34 cellular contexts compared by ENCODE assay signal in genomic region chr16:2702871-2703745, GRCh38. TPM values are rescaled to one million over a fixed set of nuclear protein-coding genes. Genes with fewer than 3 reads are reported as not detected.
DNase-seq lines count a peak whose midpoint lies in the region; ATAC-seq and TF ChIP-seq lines count a peak whose summit lies in the region.
"Had no signal": no experiment of that assay in that cellular context is flagged by ENCODE, and none has a peak within 500 bp of the region (broad histone marks: within the 10 kb centered on the region; RNA-seq: fewer than 3 reads in every experiment).

No MANE protein-coding gene starts in this region.

- DNase-seq in Right ventricle myocardium inferior (ENCODE audit: missing footprints) (peak; percentile 80), cardiac septum (ENCODE audit: low spot score) (no peak), heart right ventricle (peak; percentile 62 to 71), medulla oblongata (ENCODE audit: extremely low spot score) (peak; percentile 56), NK-92 (lab: John Stamatoyannopoulos, UW; ENCODE audit: unreplicated experiment) (no peak), SIG-M5 treated with dmso at 0.1 percent for 504 hours (lab: John Stamatoyannopoulos, UW; ENCODE audit: unreplicated experiment) (no peak), NCI-H2107 treated with DMSO at 0.1 percent for 48 hours (lab: John Stamatoyannopoulos, UW; ENCODE audit: unreplicated experiment) (no peak)
- DNase-seq: 8988T; activated CD4-positive, alpha-beta T cell treated with anti-CD3 and anti-CD28 coated beads, Interleukin-2, amount 10 ng/mL, durations not matched to agents 24 days and 14 days; activated CD8-positive, alpha-beta memory T cell treated with anti-CD3 and anti-CD28 coated beads for 24 hours; activated T-cell treated with anti-CD3 and anti-CD28 coated beads for 4 hours; CD4-positive, alpha-beta T cell; colonic mucosa; effector CD4-positive, alpha-beta T cell; GOT3; KBM-7; mucosa of descending colon; natural killer cell; NCI-H2029; NCI-H226; NCI-H526 treated with DMSO at 0.1 percent for 48 hours; occipital lobe; SJCRH30; small intestine; stimulated activated naive CD4-positive, alpha-beta T cell treated with Interleukin-2 at 50 U/mL for 16 hours; T1000; testis had no signal

- no peak overlapping the region for H3K4me3 ChIP-seq in heart right ventricle
- H3K4me3 ChIP-seq: breast epithelium, colonic mucosa, gastroesophageal sphincter, lung, mucosa of descending colon, SJCRH30, testis had no signal

- intact Hi-C loops in Right ventricle myocardium inferior (cut with DNase I) (no loop called here), cardiac septum (cut with DNase I) (no loop called here), heart right ventricle (cut with DNase I) (no loop called here)

- peaks cover 0 to 100% (median 33%) of the 10 kb centered on the region in 9 donors for H3K36me3 ChIP-seq in heart right ventricle

- TF ChIP-seq CTCF in heart right ventricle (IDR thresholded peaks at IDR 0.05): no peak

- 55 to 72% methylated on average over 28 of the region's 28 CpGs for WGBS in heart right ventricle, 2 donors

- ATAC-seq in Right ventricle myocardium inferior: peak; percentile 85
- ATAC-seq in heart right ventricle: peak; percentile 73 to 95 (median 86)
- no peak for ATAC-seq in GM19397 (IDR thresholded peaks at IDR 0.05; ENCODE audit: unreplicated experiment)
- ATAC-seq: activated naive CD4-positive, alpha-beta T cell treated with anti-CD3 and anti-CD28 coated beads, Interleukin-2, amount 50 U/mL, for 72 hours; gastroesophageal sphincter; mucosa of descending colon; natural killer cell; Panc1 had no signal

- peaks cover 0 to 21% (median 11%) of the 10 kb centered on the region in 9 donors for H3K4me1 ChIP-seq in heart right ventricle
- H3K4me1 ChIP-seq: colonic mucosa, gastroesophageal sphincter, SJCRH30, testis had no signal

- H3K27me3 ChIP-seq in heart right ventricle: no peaks in the 10 kb centered on the region
- H3K27me3 ChIP-seq: breast epithelium, colonic mucosa, gastroesophageal sphincter, SJCRH30, testis had no signal

- peak overlapping the region in 7 of 10 donors; percentile 30 to 68 (median 59) for H3K27ac ChIP-seq in heart right ventricle
- H3K27ac ChIP-seq: breast epithelium, colonic mucosa, gastroesophageal sphincter, SJCRH30, testis had no signal

- no peaks in the 10 kb centered on the region for H3K9me3 ChIP-seq in heart right ventricle
- H3K9me3 ChIP-seq: breast epithelium, colonic mucosa, gastroesophageal sphincter, mucosa of descending colon, SJCRH30, testis had no signal

RNA-seq across cellular contexts. Expression of gene PRSS27, which starts 16.9 kb away (rescaled TPM):
- total RNA-seq in Right ventricle myocardium inferior (0.30 TPM), cardiac septum (0.40 TPM), heart right ventricle (under 1 TPM in 9 of 10 donors, not detected in 1; 0.11 to 0.75 (median 0.40) TPM)
- under 1 TPM; 0.46 to 0.66 TPM for polyA plus RNA-seq in heart right ventricle
- total RNA-seq: Daoy had no signal

RNA-seq across cellular contexts. Expression of gene KCTD5, which starts 20.8 kb away (rescaled TPM):
- total RNA-seq in Right ventricle myocardium inferior (10.5 TPM), cardiac septum (13.9 TPM), heart right ventricle (10 to 100 TPM in 6 of 10 donors, 1 to 10 TPM in 4; 8.5 to 22.4 (median 11.7) TPM)
- 10 to 100 TPM in 1 of 2 donors, 1 to 10 TPM in 1; 8.7 to 11.7 TPM for polyA plus RNA-seq in heart right ventricle

RNA-seq across cellular contexts. Expression of gene SRRM2, which starts 49.3 kb away (rescaled TPM):
- 239 TPM for total RNA-seq in Right ventricle myocardium inferior
- 335 TPM for total RNA-seq in cardiac septum
- total RNA-seq in heart right ventricle: 100 to 1,000 TPM; 228 to 392 (median 261) TPM
- 1,000 to 10,000 TPM in 1 of 2 donors, 100 to 1,000 TPM in 1; 182 to 1,328 TPM for polyA plus RNA-seq in heart right ventricle

Comparison
In these comparisons a context has a peak if more than half of its experiments do, and no peak if none do; other contexts are left out.
1. DNase-seq: peak in Right ventricle myocardium inferior (single experiment), heart right ventricle (2 of 2) and medulla oblongata (single experiment); none in cardiac septum (single experiment), NK-92 (single experiment), SIG-M5 treated with dmso at 0.1 percent for 504 hours (single experiment) and NCI-H2107 treated with DMSO at 0.1 percent for 48 hours (single experiment).